In the genomic region with DNA sequence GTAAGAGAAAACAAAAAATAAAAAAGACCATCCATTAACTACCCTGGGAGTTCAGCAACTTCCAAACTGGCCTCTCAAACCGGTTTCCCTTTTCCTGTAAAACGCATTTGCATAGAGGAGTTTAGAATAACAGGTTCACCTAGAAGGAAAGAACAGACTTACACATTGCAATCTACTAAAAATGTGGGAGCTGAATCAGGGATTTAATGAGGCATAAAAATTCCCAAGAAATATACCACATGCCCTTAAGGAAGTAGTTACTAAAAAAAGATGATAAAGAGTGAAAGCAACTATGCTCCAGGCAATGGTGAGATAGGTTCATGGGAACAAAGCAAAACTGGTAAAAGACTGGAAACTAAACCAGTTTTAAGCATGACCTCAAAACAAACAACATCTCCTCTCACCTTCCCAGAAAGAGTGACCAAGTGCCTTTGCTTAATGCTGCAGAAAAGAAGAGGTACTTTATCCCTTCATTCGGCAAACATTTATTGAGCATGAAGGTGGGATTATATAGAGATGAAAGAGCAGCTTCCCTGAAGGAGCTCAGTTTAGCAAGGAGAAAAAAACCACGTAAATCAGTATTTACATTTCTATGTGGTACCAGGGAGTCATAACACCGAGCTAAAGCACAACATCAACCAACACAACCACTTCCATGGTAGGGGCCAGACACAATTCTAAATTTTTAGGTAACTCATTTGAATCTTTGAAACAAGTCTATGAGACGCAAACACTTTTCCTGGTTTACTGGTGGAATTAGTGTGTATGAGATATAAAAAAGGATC, we compare ENCODE assay signal across 1 cellular context.
TF ChIP-seq lines count a peak whose summit lies in the region.

No MANE protein-coding gene starts in this region.

TF ChIP-seq in SK-N-SH treated with all-trans-retinoic acid at 6 μM for 48 hours, 23 proteins besides CTCF, POLR2A, EP300 and RAD21 (continued from another document):
- TF ChIP-seq TOX (CRISPR knock-in tag; IDR thresholded peaks at IDR 0.05; ENCODE audit: borderline replicate concordance) (no peak), ZFP3 (CRISPR knock-in tag; IDR thresholded peaks at IDR 0.05) (no peak)
TF ChIP-seq in SK-N-SH treated with all-trans-retinoic acid at 6 μM for 48 hours: peak in this region for 0.
